8 cellular contexts compared by ENCODE assay signal in the genomic region with DNA sequence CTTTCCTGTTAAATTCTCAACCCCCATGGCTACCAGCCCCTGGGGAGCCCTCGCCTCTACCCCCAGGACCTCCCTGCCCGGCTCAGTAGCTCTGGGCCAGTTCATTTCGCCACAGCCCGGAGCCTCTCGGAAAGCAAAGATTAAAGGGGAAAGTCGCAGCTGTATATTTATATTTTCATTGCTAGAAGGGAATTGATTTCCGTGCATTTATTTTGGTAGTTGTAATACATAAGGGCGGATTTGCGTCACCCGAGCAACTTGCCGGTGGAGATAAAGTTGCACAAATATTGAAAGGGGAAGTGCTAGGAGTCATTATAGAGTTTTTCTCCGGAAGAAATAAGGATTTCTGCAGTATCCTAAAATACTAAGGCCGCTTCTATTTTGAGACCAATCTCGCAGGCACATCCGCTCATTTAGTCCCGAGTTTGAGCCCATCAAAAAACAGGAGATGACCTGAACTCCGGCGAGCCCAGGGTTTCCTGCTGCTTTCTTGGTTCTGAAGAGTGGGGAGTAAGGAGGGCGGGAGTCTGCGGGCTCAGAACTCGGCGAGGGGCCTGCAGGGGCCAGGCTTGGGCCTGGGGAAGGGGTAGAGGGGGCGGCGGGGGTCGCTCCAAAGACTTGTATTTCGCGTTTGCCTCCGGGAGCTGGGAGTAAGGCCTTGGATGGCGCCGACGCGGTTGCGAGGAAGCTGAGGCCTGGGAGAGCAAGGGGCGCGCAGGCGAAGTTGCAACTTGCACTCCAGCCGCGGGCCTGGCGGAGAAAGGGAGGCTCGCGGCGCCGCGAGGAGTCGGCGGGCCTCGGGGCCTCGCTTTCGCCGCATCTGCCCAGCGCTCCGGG. TPM values are rescaled to one million over a fixed set of nuclear protein-coding genes. Genes with fewer than 3 reads are reported as not detected.
DNase-seq lines count a peak whose midpoint lies in the region; ATAC-seq, FAIRE-seq and TF ChIP-seq lines count a peak whose summit lies in the region.

No MANE protein-coding gene starts in this region.

- H3K9me3 ChIP-seq in keratinocyte (ENCODE audit: control insufficient read depth, low read depth, low read length) (no peaks in the 10 kb centered on the region), smooth muscle cell (replicated peaks; ENCODE audit: low read depth) (no peaks in the 10 kb centered on the region)

- POLR2A ChIA-PET in activated CD8-positive, alpha-beta T cell treated with anti-CD3 and anti-CD28 coated beads for 36 hours (lab: Charles Lee) = no interaction called here

- H3K79me2 ChIP-seq in keratinocyte (ENCODE audit: control insufficient read depth, insufficient read depth, low read length) (no peaks in the 10 kb centered on the region), smooth muscle cell (ENCODE audit: low read depth) (no peaks in the 10 kb centered on the region)

- CTCF ChIA-PET in activated CD8-positive, alpha-beta T cell treated with anti-CD3 and anti-CD28 coated beads for 36 hours (lab: Charles Lee) = interaction anchor here (0.9 to 3.6 kb wide), 2 partner anchors 143 to 326 kb away, joined by 3 to 21 read pairs; no protein-coding TSS in a partner anchor

- no peak for ATAC-seq in activated CD8-positive, alpha-beta T cell treated with anti-CD3 and anti-CD28 coated beads for 36 hours
- ATAC-seq in activated T-helper 17 cell treated with anti-CD3 and anti-CD28 coated beads, Interleukin-2, amount 50 U/mL, for 72 hours (replicated peaks) = no peak

- H3K4me1 ChIP-seq in keratinocyte (ENCODE audit: control insufficient read depth, extremely low read depth, insufficient read depth, low read length) (peaks cover 10% of the 10 kb centered on the region), smooth muscle cell (ENCODE audit: low read depth) (peaks cover 15% of the 10 kb centered on the region)

- H3K27ac Mint-ChIP-seq in brain = no peak overlapping the region
- no peak overlapping the region for H3K27ac Mint-ChIP-seq in activated CD8-positive, alpha-beta T cell treated with anti-CD3 and anti-CD28 coated beads for 36 hours
- H3K27ac Mint-ChIP-seq in activated T-helper 17 cell treated with anti-CD3 and anti-CD28 coated beads, Interleukin-2, amount 50 U/mL, for 72 hours = no peak overlapping the region

- intact Hi-C loops in activated CD8-positive, alpha-beta T cell treated with anti-CD3 and anti-CD28 coated beads for 36 hours (cut with micrococcal nuclease) = no loop called here

- WGBS in smooth muscle cell (ENCODE audit: low lambda C conversion rate) = 16% methylated on average over 41 of the region's 52 CpGs

- H3K4me2 ChIP-seq in keratinocyte (ENCODE audit: control insufficient read depth, extremely low read depth, insufficient read depth, low read depth, low read length) (peak overlapping the region; percentile 11), smooth muscle cell (peak overlapping the region; percentile 93)

- H3K9me3 Mint-ChIP-seq in brain = peaks cover 0 to 6% (median 0%) of the 10 kb centered on the region in 5 experiments
- no peaks in the 10 kb centered on the region for H3K9me3 Mint-ChIP-seq in activated CD8-positive, alpha-beta T cell treated with anti-CD3 and anti-CD28 coated beads for 36 hours
- no peaks in the 10 kb centered on the region for H3K9me3 Mint-ChIP-seq in activated T-helper 17 cell treated with anti-CD3 and anti-CD28 coated beads, Interleukin-2, amount 50 U/mL, for 72 hours

- no peaks in the 10 kb centered on the region for H3K9me1 ChIP-seq in keratinocyte (ENCODE audit: control insufficient read depth, extremely low read depth, insufficient read depth, low read length)

- FAIRE-seq in keratinocyte (lab: Jason Lieb, UNC) = no peak

- peaks cover 91% of the 10 kb centered on the region for H3K27me3 Mint-ChIP-seq in brain
- peaks cover 74% of the 10 kb centered on the region for H3K27me3 Mint-ChIP-seq in activated CD8-positive, alpha-beta T cell treated with anti-CD3 and anti-CD28 coated beads for 36 hours
- peaks cover 74% of the 10 kb centered on the region for H3K27me3 Mint-ChIP-seq in activated T-helper 17 cell treated with anti-CD3 and anti-CD28 coated beads, Interleukin-2, amount 50 U/mL, for 72 hours

- H3K4me3 ChIP-seq in keratinocyte (ENCODE audit: control insufficient read depth in 2 of 3, extremely low read depth in 1 of 3, insufficient read depth in 2 of 3, low read depth in 1 of 3, low read length in 3 of 3) (no peak overlapping the region), smooth muscle cell (peak overlapping the region; percentile 43)

- H3K27me3 ChIP-seq in keratinocyte (ENCODE audit: control insufficient read depth, extremely low read depth, insufficient read depth, low read length) (peaks cover 60% of the 10 kb centered on the region), smooth muscle cell (ENCODE audit: low read depth) (peaks cover 81% of the 10 kb centered on the region)

- H3K27ac ChIP-seq in keratinocyte (ENCODE audit: control insufficient read depth, insufficient read depth, low read length) (no peak overlapping the region), smooth muscle cell (ENCODE audit: low read depth) (no peak overlapping the region)

- H3K4me3 Mint-ChIP-seq in brain = peak overlapping the region; percentile 54 to 83 (median 76)
- H3K4me3 Mint-ChIP-seq in activated CD8-positive, alpha-beta T cell treated with anti-CD3 and anti-CD28 coated beads for 36 hours = no peak overlapping the region
- no peak overlapping the region for H3K4me3 Mint-ChIP-seq in activated T-helper 17 cell treated with anti-CD3 and anti-CD28 coated beads, Interleukin-2, amount 50 U/mL, for 72 hours

- H4K20me1 ChIP-seq in keratinocyte (ENCODE audit: control insufficient read depth, extremely low read depth, insufficient read depth, low read length) (no peaks in the 10 kb centered on the region), smooth muscle cell (ENCODE audit: low read depth) (no peaks in the 10 kb centered on the region)

- H2AFZ ChIP-seq in keratinocyte (ENCODE audit: control insufficient read depth, low read length) = no peak overlapping the region
- peak overlapping the region; percentile 72 for H2AFZ ChIP-seq in smooth muscle cell (ENCODE audit: low read depth)

- peaks cover 45% of the 10 kb centered on the region for H3K4me1 Mint-ChIP-seq in brain
- H3K4me1 Mint-ChIP-seq in activated CD8-positive, alpha-beta T cell treated with anti-CD3 and anti-CD28 coated beads for 36 hours (ENCODE audit: low read depth) = peaks cover 31% of the 10 kb centered on the region
- H3K4me1 Mint-ChIP-seq in activated T-helper 17 cell treated with anti-CD3 and anti-CD28 coated beads, Interleukin-2, amount 50 U/mL, for 72 hours = peaks cover 19% of the 10 kb centered on the region

- H3K36me3 Mint-ChIP-seq in brain = no peaks in the 10 kb centered on the region
- no peaks in the 10 kb centered on the region for H3K36me3 Mint-ChIP-seq in activated CD8-positive, alpha-beta T cell treated with anti-CD3 and anti-CD28 coated beads for 36 hours (ENCODE audit: low read depth)
- peaks cover 7% of the 10 kb centered on the region for H3K36me3 Mint-ChIP-seq in activated T-helper 17 cell treated with anti-CD3 and anti-CD28 coated beads, Interleukin-2, amount 50 U/mL, for 72 hours (ENCODE audit: low read depth)

- no peaks in the 10 kb centered on the region for H3F3A ChIP-seq in smooth muscle cell (ENCODE audit: low read depth)

- dilution Hi-C loops in keratinocyte (cut with MboI; ENCODE audit: extremely low pct_ligation_motif_present, low sequenced_read_pairs) = no loop called here

- H3K36me3 ChIP-seq in keratinocyte (ENCODE audit: control insufficient read depth in 2 of 2, extremely low read depth in 1 of 2, insufficient read depth in 2 of 2, low read length in 2 of 2) (no peaks in the 10 kb centered on the region), smooth muscle cell (ENCODE audit: low read depth) (no peaks in the 10 kb centered on the region)

- no peak overlapping the region for H3K9ac ChIP-seq in keratinocyte (ENCODE audit: control insufficient read depth, extremely low read depth, insufficient read depth, low read length)
- no peak overlapping the region for H3K9ac ChIP-seq in smooth muscle cell (ENCODE audit: low read depth)

- TF ChIP-seq CTCF in brain (conservative IDR thresholded peaks at IDR 0.05) (no peak), keratinocyte (optimal IDR thresholded peaks at IDR 0.05 in 1 of 3, IDR thresholded peaks at IDR 0.05 in 1 of 3, conservative IDR thresholded peaks at IDR 0.05 in 1 of 3; ENCODE audit: extremely low read depth in 1 of 3, insufficient read depth in 2 of 3, low read length in 3 of 3) (no peak), smooth muscle cell (IDR thresholded peaks at IDR 0.05; ENCODE audit: borderline replicate concordance, insufficient read depth, poor library complexity, severe bottlenecking) (no peak)
- no peak for TF ChIP-seq CTCF in activated CD8-positive, alpha-beta T cell treated with anti-CD3 and anti-CD28 coated beads for 36 hours (IDR thresholded peaks at IDR 0.05)

- in situ Hi-C loops in KBM-7 (cut with MboI; ENCODE audit: low pct_unique_long_range_greater_than_20kb, low sequenced_read_pairs) = no loop called here

- DNase-seq in KBM-7 (peak; percentile 91), keratinocyte (ENCODE audit: low read depth, low spot score) (no peak), smooth muscle cell (lab: John Stamatoyannopoulos, UW; ENCODE audit: unreplicated experiment) (no peak), NCI-H524 (lab: John Stamatoyannopoulos, UW) (no peak)
- DNase-seq in activated CD8-positive, alpha-beta T cell treated with anti-CD3 and anti-CD28 coated beads for 36 hours = no peak
- no peak for DNase-seq in stimulated activated CD4-positive, alpha-beta T cell treated with anti-CD3 and anti-CD28 coated beads, Interleukin-4, amount 100 ng/mL, for 1 hour

RNA-seq across cellular contexts. Expression of a gene that starts 2.5 kb away (rescaled TPM):
- polyA plus RNA-seq in brain (ENCODE audit: insufficient read depth, low read depth, low replicate concordance) (1.8 TPM), keratinocyte (not detected in 3 replicates), smooth muscle cell (2.5 and 4.0 TPM in 2 replicates)
- not detected for polyA plus RNA-seq in keratinocyte (2011; ENCODE audit: low read depth)
- polyA plus RNA-seq in keratinocyte (2011; cell fraction: cytosol; rRNA removed) = not detected in 2 replicates
- not detected in 2 replicates for polyA plus RNA-seq in keratinocyte (2011; cell fraction: nucleus; rRNA removed)
- polyA plus RNA-seq in keratinocyte (2012; ENCODE audit: low replicate concordance) = not detected in 2 replicates
- not detected in 3 replicates for polyA minus RNA-seq in keratinocyte
- not detected for polyA minus RNA-seq in keratinocyte (2011; cell fraction: cytosol; rRNA and poly(A)+ RNA removed)
- polyA minus RNA-seq in keratinocyte (2011; cell fraction: nucleus; rRNA and poly(A)+ RNA removed) = not detected in 2 replicates
- 0.58 and 3.2 TPM in 2 replicates for total RNA-seq in smooth muscle cell
- not detected for total RNA-seq in activated CD8-positive, alpha-beta T cell treated with anti-CD3 and anti-CD28 coated beads for 36 hours
- 1 to 10 TPM in 1 of 2 donors, under 1 TPM in 1; 0.11 to 4.1 TPM for total RNA-seq in activated T-helper 17 cell treated with anti-CD3 and anti-CD28 coated beads, Interleukin-2, amount 50 U/mL, for 72 hours

Comparison
In these comparisons a context has a peak if more than half of its experiments do, and no peak if none do; other contexts are left out.
1. H3K4me3 Mint-ChIP-seq: peak in brain (5 of 5); none in activated CD8-positive, alpha-beta T cell treated with anti-CD3 and anti-CD28 coated beads for 36 hours (single experiment) and activated T-helper 17 cell treated with anti-CD3 and anti-CD28 coated beads, Interleukin-2, amount 50 U/mL, for 72 hours (single experiment).